Comparison of ENCODE assay signal across 8 cellular contexts in the genomic region with DNA sequence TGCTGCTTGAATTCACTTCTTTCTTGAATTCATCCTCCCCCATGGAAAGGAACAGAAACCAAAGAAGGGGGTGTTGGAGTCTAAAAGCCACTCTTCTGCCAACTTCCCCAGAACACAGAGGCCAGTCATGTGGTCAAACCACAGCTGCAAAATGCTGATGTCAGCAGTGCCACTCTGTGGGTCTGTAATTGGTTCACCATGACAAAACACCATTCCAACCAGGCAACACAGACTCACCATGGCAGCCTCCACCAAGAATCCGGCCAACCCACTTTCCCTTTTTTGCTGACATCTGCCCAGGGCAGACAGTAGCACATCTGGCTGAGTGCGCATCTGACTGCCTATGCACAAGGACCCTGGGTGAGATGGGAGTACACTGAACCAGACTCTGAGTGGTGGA.
DNase-seq lines count a peak whose midpoint lies in the region; ATAC-seq and TF ChIP-seq lines count a peak whose summit lies in the region.

No MANE protein-coding gene starts in this region.

- H3K4me1 Mint-ChIP-seq in nephron progenitor cell = peaks cover 8% of the 10 kb centered on the region

- H3K27me3 Mint-ChIP-seq in nephron progenitor cell (ENCODE audit: low read depth, poor library complexity) = peaks cover 2% of the 10 kb centered on the region

- H3K4me3 Mint-ChIP-seq in nephron progenitor cell = no peak overlapping the region

- H3K27ac Mint-ChIP-seq in nephron progenitor cell = no peak overlapping the region

- H3K9me3 Mint-ChIP-seq in nephron progenitor cell = no peaks in the 10 kb centered on the region

- peak; percentile 18 for DNase-seq in ELF-1 (ENCODE audit: low read depth, low spot score)
- peak; percentile 79 for DNase-seq in SKM-1 treated with dmso at 0.1 percent for 144 hours (lab: John Stamatoyannopoulos, UW; ENCODE audit: unreplicated experiment)
- peak; percentile 4 to 11 for DNase-seq in erythroblast (lab: John Stamatoyannopoulos, UW)
- DNase-seq in putamen (ENCODE audit: low spot score) = peak; percentile 79
- DNase-seq in LoVo (ENCODE audit: low spot score) = no peak
- DNase-seq in nephron progenitor cell = no peak

- no peak for TF ChIP-seq POLR2A in erythroblast (IDR thresholded peaks at IDR 0.05; ENCODE audit: low read length)

- peak; percentile 34 for ATAC-seq in HG02642 (IDR thresholded peaks at IDR 0.05; ENCODE audit: poor library complexity, unreplicated experiment)
- ATAC-seq in HG02623 (IDR thresholded peaks at IDR 0.05; ENCODE audit: unreplicated experiment) = no peak

- TF ChIP-seq CTCF in nephron progenitor cell (IDR thresholded peaks at IDR 0.05) = no peak

- H3K36me3 Mint-ChIP-seq in nephron progenitor cell (ENCODE audit: low read depth) = no peaks in the 10 kb centered on the region

Comparison
In these comparisons a context has a peak if more than half of its experiments do, and no peak if none do; other contexts are left out.
1. DNase-seq: peak in ELF-1 (single experiment), SKM-1 treated with dmso at 0.1 percent for 144 hours (single experiment), erythroblast (2 of 2) and putamen (single experiment); none in LoVo (single experiment) and nephron progenitor cell (single experiment).